ENCODE assay signal across 8 cellular contexts in the genomic region with DNA sequence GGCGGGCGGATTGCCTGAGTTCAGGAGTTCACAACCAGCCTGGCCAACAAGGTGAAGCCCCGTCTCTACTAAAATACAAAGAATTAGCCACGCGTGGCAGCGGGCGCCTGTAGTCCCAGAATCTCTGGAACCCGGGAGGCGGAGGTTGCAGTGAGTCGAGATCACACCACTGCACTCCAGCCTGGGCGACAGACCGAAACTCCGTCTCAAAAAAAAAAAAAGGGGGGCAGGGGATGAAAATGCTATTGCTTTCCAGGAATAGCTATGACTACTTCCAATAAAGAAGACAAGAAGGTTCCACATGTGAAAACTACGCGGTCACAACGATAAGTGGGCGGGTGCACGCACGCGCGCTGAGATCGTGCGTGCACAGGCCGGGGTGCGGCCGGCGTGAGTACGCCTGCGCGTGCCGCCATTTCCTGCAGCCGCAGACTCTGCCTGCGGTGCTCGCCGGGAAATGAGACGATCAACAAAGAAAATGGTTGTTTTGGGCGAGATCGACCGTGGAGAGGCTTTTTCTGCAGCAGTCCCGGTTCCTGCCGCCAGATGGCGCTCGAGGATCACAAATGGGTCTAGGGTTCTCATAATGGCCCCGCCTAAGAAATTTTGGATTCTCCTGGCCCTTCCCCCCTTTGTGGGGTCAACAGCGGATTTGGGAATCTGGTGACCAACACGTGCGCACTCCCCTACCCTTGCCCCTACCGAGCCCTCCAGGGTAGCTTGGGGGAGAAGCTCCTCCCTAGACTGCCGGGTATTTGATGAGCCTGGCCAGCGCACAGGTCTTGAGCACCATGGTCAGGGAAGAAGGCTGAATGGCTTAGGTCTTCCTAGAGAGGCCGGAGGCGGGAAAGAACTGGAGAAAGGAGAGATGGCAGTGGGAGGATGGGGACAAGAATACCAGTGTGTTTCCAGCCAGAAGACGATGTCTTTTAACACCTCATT. TPM values are rescaled to one million over a fixed set of nuclear protein-coding genes. Genes with fewer than 3 reads are reported as not detected.
DNase-seq lines count a peak whose midpoint lies in the region; ATAC-seq and TF ChIP-seq lines count a peak whose summit lies in the region.

No MANE protein-coding gene starts in this region.

- peak overlapping the region; percentile 22 to 47 for H3K27ac ChIP-seq in liver (ENCODE audit: low read depth in 1 of 2, low read length in 2 of 2)

- DNase-seq in C1 segment of cervical spinal cord (lab: John Stamatoyannopoulos, UW) (peak; percentile 21 to 90 (median 84)), NCI-H748 (lab: John Stamatoyannopoulos, UW; ENCODE audit: unreplicated experiment) (peak; percentile 87), dermis blood vessel endothelial cell (peak; percentile 90)
- peak; percentile 85 to 91 for DNase-seq in activated CD4-positive, alpha-beta T cell treated with anti-CD3 and anti-CD28 coated beads, Interleukin-2, amount 50 U/mL, for 4 hours
- DNase-seq in stimulated activated CD4-positive, alpha-beta T cell treated with anti-CD3 and anti-CD28 coated beads, Interleukin-4, amount 100 ng/mL, for 4 hours: peak; percentile 84 to 88

- no peaks in the 10 kb centered on the region for H3K9me3 ChIP-seq in liver (ENCODE audit: control insufficient read depth in 4 of 4, low read length in 3 of 4)

- ATAC-seq in GM19372 (IDR thresholded peaks at IDR 0.05; ENCODE audit: low read depth, unreplicated experiment) (peak; percentile 96), HG03521 (IDR thresholded peaks at IDR 0.05; ENCODE audit: unreplicated experiment) (peak; percentile 89)

- H3K9ac ChIP-seq in liver (ENCODE audit: low read depth in 1 of 2, low read length in 2 of 2): no peak overlapping the region

- peak; percentile 89 to 95 for TF ChIP-seq RAD21 in liver (IDR thresholded peaks at IDR 0.05)

- WGBS in liver: 29% methylated on average over 53 of the region's 53 CpGs

- peak overlapping the region in 2 of 3 donors; percentile 33 to 52 for H3K4me3 ChIP-seq in liver (ENCODE audit: low read depth in 1 of 3, low read length in 3 of 3)

- H3K4me1 ChIP-seq in liver (ENCODE audit: control insufficient read depth in 4 of 4, insufficient read depth in 4 of 4, low read length in 3 of 4): peaks cover 0 to 14% (median 0%) of the 10 kb centered on the region in 4 donors

- peak; percentile 96 for TF ChIP-seq CTCF in liver (IDR thresholded peaks at IDR 0.05; ENCODE audit: low read depth, low read length, missing input control)

- H3K36me3 ChIP-seq in liver (ENCODE audit: control insufficient read depth in 4 of 4, insufficient read depth in 3 of 4, low read depth in 1 of 4, low read length in 3 of 4): no peaks in the 10 kb centered on the region

- H3K27me3 ChIP-seq in liver (ENCODE audit: control insufficient read depth in 4 of 4, insufficient read depth in 4 of 4, low read length in 3 of 4): no peaks in the 10 kb centered on the region

TF ChIP-seq in liver, 16 proteins besides CTCF, POLR2A, EP300 and RAD21:
- TF ChIP-seq NR2F2 (IDR thresholded peaks at IDR 0.05) (no peak), SP1 (IDR thresholded peaks at IDR 0.05) (no peak), YY1 (IDR thresholded peaks at IDR 0.05) (peak; percentile 100), RXRA (IDR thresholded peaks at IDR 0.05) (peak in 1 of 2 donors; percentile 7), MAX (IDR thresholded peaks at IDR 0.05) (peak; percentile 49), EGR1 (IDR thresholded peaks at IDR 0.05; ENCODE audit: low read depth in 2 of 2) (no peak), TAF1 (conservative IDR thresholded peaks at IDR 0.05) (no peak), ZBTB33 (IDR thresholded peaks at IDR 0.05) (peak; percentile 71), HNF4A (conservative IDR thresholded peaks at IDR 0.05) (peak in 1 of 2 donors; percentile 18), JUND (IDR thresholded peaks at IDR 0.05) (peak in 1 of 2 donors; percentile 24), FOXA1 (IDR thresholded peaks at IDR 0.05) (peak; percentile 63), GABPA (IDR thresholded peaks at IDR 0.05 in 1 of 2, conservative IDR thresholded peaks at IDR 0.05 in 1 of 2) (peak in 1 of 2 donors; percentile 80), REST (IDR thresholded peaks at IDR 0.05) (peak; percentile 14), HNF4G (IDR thresholded peaks at IDR 0.05) (no peak)

RNA-seq across cellular contexts. Expression of gene PNMA5, which starts 35.1 kb away (rescaled TPM):
- total RNA-seq in dermis blood vessel endothelial cell (not detected in 2 replicates), liver (under 1 TPM in 1 of 2 donors, not detected in 1; 0.09 TPM)
- not detected for polyA plus RNA-seq in liver

Comparison
In these comparisons a context has a peak if more than half of its experiments do, and no peak if none do; other contexts are left out.
1. Peak in every context shown above with its lines: DNase-seq, ATAC-seq, H3K4me3 ChIP-seq and H3K27ac ChIP-seq.